ENCODE assay signal across 8 cellular contexts in genomic region chr13:30617315-30618185, GRCh38. TPM values are rescaled to one million over a fixed set of nuclear protein-coding genes. Genes with fewer than 3 reads are reported as not detected.
A peak's percentile ranks its signal among the peaks of the same experiment; 100 is the strongest.
DNase-seq lines count a peak whose midpoint lies in the region; TF ChIP-seq lines count a peak whose summit lies in the region.

Gene USPL1, plus strand, starts transcription at chr13:30617920. Its CDS starts 3,221 bp downstream, at chr13:30621141.

- H3K9me3 Mint-ChIP-seq in activated naive CD4-positive, alpha-beta T cell treated with anti-CD3 and anti-CD28 coated beads for 36 hours, result no peaks in the 10 kb centered on the region

- intact Hi-C loops in activated naive CD4-positive, alpha-beta T cell treated with anti-CD3 and anti-CD28 coated beads for 36 hours (cut with micrococcal nuclease), result loop anchor here (1.0 to 10.0 kb wide), 18 partner anchors 9 to 1429 kb away; partner anchors contain the start of genes KATNAL1, SLC7A1 and UBL3

- DNase-seq in GM04503 (ENCODE audit: low read depth) (peak; percentile 90), HEK293T (ENCODE audit: extremely low spot score) (peak; percentile 92), MV-4-11 (lab: John Stamatoyannopoulos, UW) (peak; percentile 99), SK-MEL-5 (ENCODE audit: low read depth, low spot score) (peak; percentile 97), globus pallidus (ENCODE audit: low spot score) (peak; percentile 99), nucleus accumbens (lab: John Stamatoyannopoulos, UW) (peak; percentile 49 to 100 (median 98))
- peak; percentile 98 for DNase-seq in activated naive CD4-positive, alpha-beta T cell treated with anti-CD3 and anti-CD28 coated beads for 36 hours

- in situ Hi-C loops in SK-MEL-5 (cut with HindIII; ENCODE audit: low pct_unique_long_range_greater_than_20kb, low sequenced_read_pairs), result no loop called here

- H3K4me1 Mint-ChIP-seq in activated naive CD4-positive, alpha-beta T cell treated with anti-CD3 and anti-CD28 coated beads for 36 hours (ENCODE audit: low read depth), result peaks cover 29% of the 10 kb centered on the region

- H3K27ac ChIP-seq in temporal lobe (ENCODE audit: low read depth, low read length), result peak within 1 kb of the TSS; percentile 100

- no peaks in the 10 kb centered on the region for H3K27me3 Mint-ChIP-seq in activated naive CD4-positive, alpha-beta T cell treated with anti-CD3 and anti-CD28 coated beads for 36 hours (ENCODE audit: low read depth)

- H3K4me3 Mint-ChIP-seq in activated naive CD4-positive, alpha-beta T cell treated with anti-CD3 and anti-CD28 coated beads for 36 hours, result no peak within 1 kb of the TSS

- peaks cover 6% of the 10 kb centered on the region for H3K36me3 Mint-ChIP-seq in activated naive CD4-positive, alpha-beta T cell treated with anti-CD3 and anti-CD28 coated beads for 36 hours (ENCODE audit: low read depth)

- no peak within 1 kb of the TSS for H3K27ac Mint-ChIP-seq in activated naive CD4-positive, alpha-beta T cell treated with anti-CD3 and anti-CD28 coated beads for 36 hours

- POLR2A ChIA-PET in HEK293T (lab: Yijun Ruan, JAX), result interaction anchor here (0.7 to 2.1 kb wide), 8 partner anchors 9 to 175 kb away, joined by 3 to 10 read pairs (median 4); partner anchors contain the start of gene HMGB1

- CTCF ChIA-PET in HEK293T (lab: Yijun Ruan, JAX), result no interaction called here
- CTCF ChIA-PET in activated naive CD4-positive, alpha-beta T cell treated with anti-CD3 and anti-CD28 coated beads for 36 hours (lab: Charles Lee), result interaction anchor here (0.6 to 1.6 kb wide), 7 partner anchors 17 to 1969 kb away, joined by 3 to 5 read pairs (median 3); no protein-coding TSS in a partner anchor

TF ChIP-seq in HEK293T, 16 proteins besides CTCF, POLR2A, EP300 and RAD21:
- TF ChIP-seq BHLHE40 (IDR thresholded peaks at IDR 0.05; ENCODE audit: borderline replicate concordance) (no peak), L3MBTL2 (conservative IDR thresholded peaks at IDR 0.05) (peak; percentile 89), CTBP1 (IDR thresholded peaks at IDR 0.05; ENCODE audit: borderline replicate concordance) (peak; percentile 94), TARDBP (IDR thresholded peaks at IDR 0.05) (peak; percentile 71; the same call in 1 of the 2 replicates), PKNOX1 (IDR thresholded peaks at IDR 0.05) (peak; percentile 68), SUZ12 (IDR thresholded peaks at IDR 0.05) (no peak), ELF4 (IDR thresholded peaks at IDR 0.05) (peak; percentile 27; the same call in 1 of the 2 replicates), LEF1 (IDR thresholded peaks at IDR 0.05; ENCODE audit: borderline replicate concordance) (peak; percentile 40), ARNT (IDR thresholded peaks at IDR 0.05) (no peak)
TF ChIP-seq in HEK293T: peak in this region for 6.

RNA-seq across cellular contexts. Expression of gene USPL1, which starts in this region (rescaled TPM):
- 19.6 and 20.2 TPM in 2 replicates for total RNA-seq in SK-MEL-5 (2014; rRNA removed; shearing (Covaris generic))
- polyA plus RNA-seq in SK-MEL-5 (2015; cell fraction: cytosol; rRNA removed), result 13.5 and 16.9 TPM in 2 replicates
- polyA plus RNA-seq in SK-MEL-5 (2015; cell fraction: nucleus; rRNA removed), result 89.0 and 90.2 TPM in 2 replicates
- 10 to 100 TPM; 10.7 to 11.3 TPM for total RNA-seq in activated naive CD4-positive, alpha-beta T cell treated with anti-CD3 and anti-CD28 coated beads for 36 hours
- 36.9 TPM for total RNA-seq in temporal lobe

Comparison
In these comparisons a context has a peak if more than half of its experiments do, and no peak if none do; other contexts are left out.
1. Peak in every context shown above with its lines: DNase-seq and H3K27ac ChIP-seq.